Comparison of ENCODE assay signal across 32 cellular contexts in genomic region chr18:9822587-9822986, GRCh38.
"Had no signal": no experiment of that assay in that cellular context is flagged by ENCODE, and none has a peak within 500 bp of the region (broad histone marks: within the 10 kb centered on the region; RNA-seq: fewer than 3 reads in every experiment).

No MANE protein-coding gene starts in this region.

- H3K27ac Mint-ChIP-seq: activated CD4-positive, alpha-beta memory T cell treated with anti-CD3 and anti-CD28 coated beads, Interleukin-2, amount 10 ng/mL, durations not matched to agents 7 days and 5 days; activated CD4-positive, alpha-beta T cell treated with anti-CD3 and anti-CD28 coated beads, Interleukin-2, amount 10 ng/mL, durations not matched to agents 7 days and 5 days; activated naive CD4-positive, alpha-beta T cell treated with anti-CD3 and anti-CD28 coated beads, Interleukin-2, amount 10 ng/mL, durations not matched to agents 7 days and 5 days; activated naive CD4-positive, alpha-beta T cell treated with anti-CD3 and anti-CD28 coated beads, Interleukin-2, amount 50 U/mL, for 72 hours; activated naive CD8-positive, alpha-beta T cell treated with anti-CD3 and anti-CD28 coated beads, Interleukin-2, amount 10 ng/mL, durations not matched to agents 7 days and 5 days; activated T-cell treated with anti-CD3 and anti-CD28 coated beads, Interleukin-2, amount 50 U/mL, for 24 hours; activated T-cell treated with anti-CD3 and anti-CD28 coated beads, Interleukin-2, amount 50 U/mL, for 72 hours; dendritic cell treated with granulocyte-macrophage colony-stimulating factor and Interleukin-4, amounts not matched to agents 40 ng/mL and 50 ng/mL, for 4 days; endodermal cell; T-helper 17 cell; T-helper 2 cell treated with Interferon-gamma antibody and Interleukin-4, amounts not matched to agents 5 μg/mL and 100 μg/mL, for 36 hours had no signal

- H3K27me3 Mint-ChIP-seq: brain; dendritic cell treated with granulocyte-macrophage colony-stimulating factor and Interleukin-4, amounts not matched to agents 40 ng/mL and 50 ng/mL, for 4 days had no signal

- H3K36me3 ChIP-seq: ascending aorta, breast epithelium, cardiac muscle cell had no signal

- DNase-seq: activated CD4-positive, alpha-beta memory T cell treated with anti-CD3 and anti-CD28 coated beads, Interleukin-2, amount 10 ng/mL, durations not matched to agents 7 days and 5 days; activated CD4-positive, alpha-beta T cell treated with anti-CD3 and anti-CD28 coated beads for 1 hour; activated CD4-positive, alpha-beta T cell treated with anti-CD3 and anti-CD28 coated beads for 4 hours; activated CD4-positive, alpha-beta T cell treated with anti-CD3 and anti-CD28 coated beads, Interleukin-2, amount 10 ng/mL, durations not matched to agents 7 days and 5 days; activated CD4-positive, alpha-beta T cell treated with anti-CD3 and anti-CD28 coated beads, Interleukin-2, amount 50 U/mL, for 4 hours; activated CD4-positive, CD25-positive, alpha-beta regulatory T cell; activated CD8-positive, alpha-beta memory T cell treated with anti-CD3 and anti-CD28 coated beads, Interleukin-2, amount 50 U/mL, for 48 hours; activated gamma-delta T cell; activated naive CD4-positive, alpha-beta T cell; activated naive CD4-positive, alpha-beta T cell treated with anti-CD3 and anti-CD28 coated beads, Interleukin-2, amount 10 ng/mL, durations not matched to agents 7 days and 5 days; activated naive CD8-positive, alpha-beta T cell treated with anti-CD3 and anti-CD28 coated beads, Interleukin-2, amount 10 ng/mL, durations not matched to agents 7 days and 5 days; activated T-cell treated with anti-CD3 and anti-CD28 coated beads for 4 hours; activated T-cell treated with anti-CD3 and anti-CD28 coated beads, Interleukin-2, amount 50 U/mL, for 24 hours; activated T-cell treated with anti-CD3 and anti-CD28 coated beads, Interleukin-2, amount 50 U/mL, for 72 hours; central memory CD4-positive, alpha-beta T cell; cerebellar nuclear complex; dorsolateral prefrontal cortex; effector memory CD4-positive, alpha-beta T cell; erythroblast; esophagus squamous epithelium; foreskin melanocyte; T-helper 1 cell; T-helper 17 cell had no signal

- H3K9me3 Mint-ChIP-seq: activated CD4-positive, alpha-beta memory T cell treated with anti-CD3 and anti-CD28 coated beads, Interleukin-2, amount 10 ng/mL, durations not matched to agents 7 days and 5 days; activated CD4-positive, alpha-beta T cell treated with anti-CD3 and anti-CD28 coated beads, Interleukin-2, amount 10 ng/mL, durations not matched to agents 7 days and 5 days; activated naive CD4-positive, alpha-beta T cell treated with anti-CD3 and anti-CD28 coated beads, Interleukin-2, amount 10 ng/mL, durations not matched to agents 7 days and 5 days had no signal

- ATAC-seq: activated naive CD4-positive, alpha-beta T cell treated with anti-CD3 and anti-CD28 coated beads, Interleukin-2, amount 50 U/mL, for 72 hours; activated T-cell treated with anti-CD3 and anti-CD28 coated beads, Interleukin-2, amount 50 U/mL, for 72 hours; T-helper 17 cell had no signal

- H3K27ac ChIP-seq: ascending aorta, breast epithelium, cardiac muscle cell, coronary artery, dorsolateral prefrontal cortex, esophagus squamous epithelium had no signal

- H3K4me1 Mint-ChIP-seq: activated CD4-positive, alpha-beta memory T cell treated with anti-CD3 and anti-CD28 coated beads, Interleukin-2, amount 10 ng/mL, durations not matched to agents 7 days and 5 days; activated CD4-positive, alpha-beta T cell treated with anti-CD3 and anti-CD28 coated beads, Interleukin-2, amount 10 ng/mL, durations not matched to agents 7 days and 5 days; activated naive CD4-positive, alpha-beta T cell treated with anti-CD3 and anti-CD28 coated beads, Interleukin-2, amount 10 ng/mL, durations not matched to agents 7 days and 5 days; activated naive CD8-positive, alpha-beta T cell treated with anti-CD3 and anti-CD28 coated beads, Interleukin-2, amount 10 ng/mL, durations not matched to agents 7 days and 5 days; T-helper 17 cell had no signal

- H3K36me3 Mint-ChIP-seq: activated naive CD4-positive, alpha-beta T cell treated with anti-CD3 and anti-CD28 coated beads, Interleukin-2, amount 10 ng/mL, durations not matched to agents 7 days and 5 days; activated naive CD4-positive, alpha-beta T cell treated with anti-CD3 and anti-CD28 coated beads, Interleukin-2, amount 50 U/mL, for 72 hours; activated naive CD8-positive, alpha-beta T cell treated with anti-CD3 and anti-CD28 coated beads, Interleukin-2, amount 10 ng/mL, durations not matched to agents 7 days and 5 days had no signal

- H3K4me3 Mint-ChIP-seq: activated CD4-positive, alpha-beta memory T cell treated with anti-CD3 and anti-CD28 coated beads, Interleukin-2, amount 10 ng/mL, durations not matched to agents 7 days and 5 days; activated CD4-positive, alpha-beta T cell treated with anti-CD3 and anti-CD28 coated beads, Interleukin-2, amount 10 ng/mL, durations not matched to agents 7 days and 5 days; activated naive CD4-positive, alpha-beta T cell treated with anti-CD3 and anti-CD28 coated beads, Interleukin-2, amount 10 ng/mL, durations not matched to agents 7 days and 5 days; activated naive CD8-positive, alpha-beta T cell treated with anti-CD3 and anti-CD28 coated beads, Interleukin-2, amount 10 ng/mL, durations not matched to agents 7 days and 5 days; activated T-cell treated with anti-CD3 and anti-CD28 coated beads, Interleukin-2, amount 50 U/mL, for 24 hours; activated T-cell treated with anti-CD3 and anti-CD28 coated beads, Interleukin-2, amount 50 U/mL, for 72 hours; brain; dendritic cell treated with granulocyte-macrophage colony-stimulating factor and Interleukin-4, amounts not matched to agents 40 ng/mL and 50 ng/mL, for 4 days; endodermal cell; T-helper 17 cell; T-helper 2 cell treated with Interferon-gamma antibody and Interleukin-4, amounts not matched to agents 5 μg/mL and 100 μg/mL, for 36 hours had no signal

- H3K27me3 ChIP-seq: ascending aorta, breast epithelium, cardiac muscle cell, dorsolateral prefrontal cortex, esophagus squamous epithelium had no signal

- H3K4me3 ChIP-seq: ascending aorta, breast epithelium, cardiac muscle cell, coronary artery, dorsolateral prefrontal cortex, esophagus squamous epithelium had no signal

- H3K9me3 ChIP-seq: ascending aorta, esophagus squamous epithelium had no signal
